10 cellular contexts compared by ENCODE assay signal in the genomic region with DNA sequence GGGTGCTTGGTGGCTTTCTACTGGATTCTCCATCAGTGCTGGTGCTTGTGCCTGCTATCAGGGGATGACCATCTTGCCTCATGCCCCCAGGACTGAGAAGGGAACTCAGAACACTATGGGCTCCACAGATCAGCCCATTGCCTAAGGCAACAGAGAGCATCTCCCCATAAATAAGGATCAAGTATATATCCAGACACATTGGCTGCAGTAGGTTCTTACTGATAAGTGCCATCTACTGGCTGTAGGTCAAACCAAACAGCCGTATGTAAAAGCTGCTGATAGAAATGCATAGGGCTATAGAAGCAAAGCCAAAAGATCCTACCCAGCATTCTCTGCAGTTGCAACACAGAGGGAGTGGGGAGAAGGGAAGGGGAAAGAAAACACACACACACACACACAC.
DNase-seq lines count a peak whose midpoint lies in the region; ATAC-seq, FAIRE-seq and TF ChIP-seq lines count a peak whose summit lies in the region.
"Had no signal": no experiment of that assay in that cellular context is flagged by ENCODE, and none has a peak within 500 bp of the region (broad histone marks: within the 10 kb centered on the region; RNA-seq: fewer than 3 reads in every experiment).

No MANE protein-coding gene starts in this region.

- no peak for TF ChIP-seq POLR2A in GM12892 (IDR thresholded peaks at IDR 0.05; ENCODE audit: low read depth, low read length)

- no peak overlapping the region for H4K8ac ChIP-seq in H9 (replicated peaks; ENCODE audit: insufficient read length, low read depth, low read length)

- H2AK5ac ChIP-seq in H9 (ENCODE audit: insufficient read length, low read length), result no peak overlapping the region

- H2BK12ac ChIP-seq in H9 (ENCODE audit: insufficient read length, low read depth, low read length), result no peak overlapping the region

- peak overlapping the region in 2 of 3 experiments; percentile 32 to 41; a peak in 2 of 7 replicates for H3K27ac Mint-ChIP-seq in H9
- no peak overlapping the region for H3K27ac Mint-ChIP-seq in activated CD4-positive, alpha-beta memory T cell treated with anti-CD3 and anti-CD28 coated beads, Interleukin-2, amount 10 ng/mL, durations not matched to agents 7 days and 5 days
- no peak overlapping the region for H3K27ac Mint-ChIP-seq in naive thymus-derived CD8-positive, alpha-beta T cell

- H3K14ac ChIP-seq in H9 (ENCODE audit: insufficient read depth, low read length), result no peak overlapping the region

- peak; percentile 51; the same call in 2 of the 3 replicates for TF ChIP-seq CTCF in H9 (conservative IDR thresholded peaks at IDR 0.05)
- TF ChIP-seq CTCF in OCI-LY1 (IDR thresholded peaks at IDR 0.05; ENCODE audit: low read length), result peak; percentile 81

- H3K4me3 ChIP-seq in OCI-LY1 (ENCODE audit: low read depth, low read length, poor library complexity, severe bottlenecking), result no peak overlapping the region
- H3K4me3 ChIP-seq: colonic mucosa, thyroid gland had no signal

- H2BK15ac ChIP-seq in H9 (ENCODE audit: low read depth, low read length), result no peak overlapping the region

- peaks cover 6% of the 10 kb centered on the region in 2 experiments for H3K4me1 Mint-ChIP-seq in H9
- no peaks in the 10 kb centered on the region for H3K4me1 Mint-ChIP-seq in activated CD4-positive, alpha-beta memory T cell treated with anti-CD3 and anti-CD28 coated beads, Interleukin-2, amount 10 ng/mL, durations not matched to agents 7 days and 5 days
- peaks cover 0 to 8% (median 0%) of the 10 kb centered on the region in 4 donors for H3K4me1 Mint-ChIP-seq in naive thymus-derived CD8-positive, alpha-beta T cell

- H3K27me3 Mint-ChIP-seq in H9 (ENCODE audit: low read depth), result no peaks in the 10 kb centered on the region
- no peaks in the 10 kb centered on the region for H3K27me3 Mint-ChIP-seq in activated CD4-positive, alpha-beta memory T cell treated with anti-CD3 and anti-CD28 coated beads, Interleukin-2, amount 10 ng/mL, durations not matched to agents 7 days and 5 days
- peaks cover 0 to 2% (median 0%) of the 10 kb centered on the region in 5 donors for H3K27me3 Mint-ChIP-seq in naive thymus-derived CD8-positive, alpha-beta T cell

- H3K4me1 ChIP-seq in H9 (ENCODE audit: insufficient read depth, low read length), result no peaks in the 10 kb centered on the region
- H3K4me1 ChIP-seq in OCI-LY1 (ENCODE audit: insufficient read depth, low read length, severe bottlenecking), result peaks cover 38% of the 10 kb centered on the region
- H3K4me1 ChIP-seq: colonic mucosa, thyroid gland had no signal

- H4K20me1 ChIP-seq in H9 (ENCODE audit: control insufficient read depth, insufficient read depth, insufficient read length) (no peaks in the 10 kb centered on the region), OCI-LY1 (ENCODE audit: insufficient read depth, low read length) (no peaks in the 10 kb centered on the region)

- DNase-seq in GM12892 (ENCODE audit: insufficient read length) (no peak), H9 (no peak), iris pigment epithelial cell (ENCODE audit: low read depth) (peak; percentile 58)
- no peak for DNase-seq in activated CD4-positive, alpha-beta memory T cell treated with anti-CD3 and anti-CD28 coated beads, Interleukin-2, amount 10 ng/mL, durations not matched to agents 7 days and 5 days
- DNase-seq in naive thymus-derived CD8-positive, alpha-beta T cell, result no peak
- DNase-seq: colonic mucosa, thyroid gland had no signal

- peaks cover 79% of the 10 kb centered on the region for H3K36me3 ChIP-seq in OCI-LY1 (ENCODE audit: insufficient read depth, low read length)
- H3K36me3 ChIP-seq: colonic mucosa, thyroid gland had no signal

- WGBS in H9 (ENCODE audit: extremely low coverage, insufficient read length, low lambda C conversion rate), result no CpG with 5 or more reads among the region's 1 CpG

- H3K18ac ChIP-seq in H9 (ENCODE audit: insufficient read length, low read depth, low read length), result no peak overlapping the region

- H3K4ac ChIP-seq in H9 (ENCODE audit: low read depth, low read length), result no peak overlapping the region

- H3K79me2 ChIP-seq in H9 (ENCODE audit: insufficient read depth, low read length) (no peaks in the 10 kb centered on the region), OCI-LY1 (ENCODE audit: insufficient read depth, low read length) (peaks cover 25% of the 10 kb centered on the region)

- no peak overlapping the region for H3T11ph ChIP-seq in H9 (ENCODE audit: low read length)

- H3K9me3 ChIP-seq in H9 (ENCODE audit: control insufficient read depth, low read depth, low read length) (no peaks in the 10 kb centered on the region), OCI-LY1 (ENCODE audit: low read length) (peaks cover 7% of the 10 kb centered on the region; the same call in 1 of the 2 replicates)
- H3K9me3 ChIP-seq: colonic mucosa, thyroid gland had no signal

- H2BK5ac ChIP-seq in H9 (ENCODE audit: insufficient read length, low read length), result no peak overlapping the region

- ATAC-seq in GM21528 (IDR thresholded peaks at IDR 0.05; ENCODE audit: low FRiP score, unreplicated experiment) (no peak), GM21526 (IDR thresholded peaks at IDR 0.05; ENCODE audit: low FRiP score, unreplicated experiment) (no peak)
- no peak for ATAC-seq in naive thymus-derived CD8-positive, alpha-beta T cell

- no peak overlapping the region for H3K4me2 ChIP-seq in H9 (ENCODE audit: insufficient read depth, insufficient read length, low read length)
- no peak overlapping the region for H3K4me2 ChIP-seq in OCI-LY1 (ENCODE audit: low read length)

- H3K27me3 ChIP-seq in H9 (ENCODE audit: insufficient read depth, low read length) (no peaks in the 10 kb centered on the region), OCI-LY1 (ENCODE audit: insufficient read depth, low read length) (no peaks in the 10 kb centered on the region)
- H3K27me3 ChIP-seq: colonic mucosa, thyroid gland had no signal

- H3K9me2 ChIP-seq in OCI-LY1 (ENCODE audit: low read depth, low read length), result no peaks in the 10 kb centered on the region

- no peak overlapping the region for H3K56ac ChIP-seq in H9 (ENCODE audit: insufficient read length, low read depth, low read length)

- H3K4me3 Mint-ChIP-seq in H9, result no peak overlapping the region
- H3K4me3 Mint-ChIP-seq in activated CD4-positive, alpha-beta memory T cell treated with anti-CD3 and anti-CD28 coated beads, Interleukin-2, amount 10 ng/mL, durations not matched to agents 7 days and 5 days, result no peak overlapping the region
- H3K4me3 Mint-ChIP-seq in naive thymus-derived CD8-positive, alpha-beta T cell, result no peak overlapping the region

- H2AFZ ChIP-seq in H9 (ENCODE audit: low read length), result no peak overlapping the region
- H2AFZ ChIP-seq in OCI-LY1 (ENCODE audit: low read length), result no peak overlapping the region

- 0 out of 2 replicates have a peak, but pooled peaks cover 4% of the 10 kb centered on the region for H3F3A ChIP-seq in OCI-LY1 (ENCODE audit: insufficient read depth, low read length)

- no peaks in the 10 kb centered on the region for H3K23me2 ChIP-seq in H9 (ENCODE audit: insufficient read length, low read depth, low read length, poor library complexity, severe bottlenecking)

- peaks cover 2% of the 10 kb centered on the region in 2 experiments; a peak in 1 of 5 replicates for H3K9me3 Mint-ChIP-seq in H9
- no peaks in the 10 kb centered on the region for H3K9me3 Mint-ChIP-seq in activated CD4-positive, alpha-beta memory T cell treated with anti-CD3 and anti-CD28 coated beads, Interleukin-2, amount 10 ng/mL, durations not matched to agents 7 days and 5 days
- H3K9me3 Mint-ChIP-seq in naive thymus-derived CD8-positive, alpha-beta T cell, result peaks cover 0 to 3% (median 0%) of the 10 kb centered on the region in 9 donors

- no peak overlapping the region for H2BK20ac ChIP-seq in H9 (ENCODE audit: low read depth, low read length, poor library complexity, severe bottlenecking)

- no peak overlapping the region for H4K5ac ChIP-seq in H9 (ENCODE audit: insufficient read length, low read depth, low read length)

- FAIRE-seq in GM12892 (lab: Jason Lieb, UNC), result peak; percentile 54

- no peak overlapping the region for H4K91ac ChIP-seq in H9 (ENCODE audit: insufficient read length, low read depth, low read length)

- H3K23ac ChIP-seq in H9 (ENCODE audit: insufficient read length, low read depth, low read length), result no peak overlapping the region

- H3K9ac ChIP-seq in H9 (ENCODE audit: extremely low read depth, insufficient read length, low read length) (no peak overlapping the region), OCI-LY1 (ENCODE audit: low read length) (no peak overlapping the region; the same call in 1 of the 2 replicates)

- no peak overlapping the region for H2BK120ac ChIP-seq in H9 (ENCODE audit: low read depth, low read length, poor library complexity, severe bottlenecking)

- no peaks in the 10 kb centered on the region for H3K79me1 ChIP-seq in H9 (ENCODE audit: insufficient read depth, low read depth, low read length, poor library complexity, severe bottlenecking)

- CTCF ChIA-PET in activated CD4-positive, alpha-beta memory T cell treated with anti-CD3 and anti-CD28 coated beads, Interleukin-2, amount 10 ng/mL, durations not matched to agents 7 days and 5 days (lab: Charles Lee), result no interaction called here

- H3K36me3 Mint-ChIP-seq in H9 (ENCODE audit: insufficient read depth in 1 of 3, low read depth in 3 of 3), result peaks cover 0 to 9% (median 8%) of the 10 kb centered on the region in 3 experiments; a peak in 4 of 7 replicates
- no peaks in the 10 kb centered on the region for H3K36me3 Mint-ChIP-seq in activated CD4-positive, alpha-beta memory T cell treated with anti-CD3 and anti-CD28 coated beads, Interleukin-2, amount 10 ng/mL, durations not matched to agents 7 days and 5 days (ENCODE audit: low read depth)
- no peaks in the 10 kb centered on the region for H3K36me3 Mint-ChIP-seq in naive thymus-derived CD8-positive, alpha-beta T cell

- POLR2A ChIA-PET in activated CD4-positive, alpha-beta memory T cell treated with anti-CD3 and anti-CD28 coated beads, Interleukin-2, amount 10 ng/mL, durations not matched to agents 7 days and 5 days (lab: Charles Lee), result no interaction called here
- POLR2A ChIA-PET in naive thymus-derived CD8-positive, alpha-beta T cell (lab: Charles Lee), result no interaction called here

- H3K27ac ChIP-seq in H9 (ENCODE audit: insufficient read length, low read depth, low read length) (no peak overlapping the region), OCI-LY1 (ENCODE audit: low read depth, low read length, poor library complexity, severe bottlenecking) (peak overlapping the region; percentile 41)
- H3K27ac ChIP-seq: colonic mucosa, thyroid gland had no signal

Comparison
In these comparisons a context has a peak if more than half of its experiments do, and no peak if none do; other contexts are left out.
1. H3K27ac Mint-ChIP-seq: peak in H9 (2 of 3); none in activated CD4-positive, alpha-beta memory T cell treated with anti-CD3 and anti-CD28 coated beads, Interleukin-2, amount 10 ng/mL, durations not matched to agents 7 days and 5 days (single experiment) and naive thymus-derived CD8-positive, alpha-beta T cell (0 of 10).